2 cellular contexts compared by ENCODE assay signal in the genomic region with DNA sequence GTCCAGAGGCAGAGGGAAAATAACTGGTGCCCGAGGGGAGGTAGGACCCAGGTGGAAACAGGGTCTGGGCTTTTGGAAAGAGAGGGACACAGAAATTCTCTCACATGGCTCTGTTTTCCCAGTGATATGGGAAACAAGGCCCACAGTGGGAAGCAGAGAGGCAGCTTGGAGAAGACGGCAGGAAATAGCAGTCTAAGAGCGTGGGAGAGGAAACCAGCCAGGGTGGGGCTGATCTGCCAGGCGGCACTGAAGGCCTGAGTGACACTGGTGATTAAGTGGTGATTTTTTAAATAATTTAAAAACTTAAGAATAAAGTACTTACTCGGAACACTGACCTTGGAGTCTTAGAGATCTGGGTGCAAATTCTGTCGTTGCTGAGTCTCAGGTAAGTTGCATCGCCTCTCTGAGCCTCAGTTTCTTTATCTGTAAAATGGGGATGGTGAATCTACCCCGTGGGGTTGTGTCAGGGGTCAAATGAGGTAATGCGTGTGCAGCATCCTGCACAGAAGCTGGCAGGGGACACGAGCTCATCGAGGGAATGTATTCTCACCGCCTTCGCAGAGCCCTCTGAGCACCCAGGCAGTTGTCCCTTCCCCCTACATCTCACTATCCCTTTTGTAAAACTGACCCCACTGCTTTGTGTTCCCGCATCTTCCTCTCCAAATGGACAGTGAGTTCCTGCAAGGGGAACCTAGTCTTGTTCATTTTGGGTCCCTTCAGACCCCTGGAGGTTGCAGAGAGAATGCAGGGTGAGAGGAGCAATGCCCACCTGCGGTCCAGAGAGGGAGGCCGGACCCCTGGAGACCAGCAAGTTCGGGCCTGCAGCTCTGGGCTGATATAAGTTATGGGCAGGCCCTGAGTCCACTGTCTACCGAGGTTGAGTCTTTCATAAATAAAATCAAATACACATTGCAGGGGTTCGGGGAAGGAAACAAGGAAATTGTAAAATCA.
TF ChIP-seq lines count a peak whose summit lies in the region.

No MANE protein-coding gene starts in this region.

TF ChIP-seq in SK-N-SH, 30 proteins besides CTCF, POLR2A, EP300 and RAD21:
- no peak for TF ChIP-seq FOXM1 (IDR thresholded peaks at IDR 0.05; ENCODE audit: low read depth)
- TF ChIP-seq, protein P1, sequence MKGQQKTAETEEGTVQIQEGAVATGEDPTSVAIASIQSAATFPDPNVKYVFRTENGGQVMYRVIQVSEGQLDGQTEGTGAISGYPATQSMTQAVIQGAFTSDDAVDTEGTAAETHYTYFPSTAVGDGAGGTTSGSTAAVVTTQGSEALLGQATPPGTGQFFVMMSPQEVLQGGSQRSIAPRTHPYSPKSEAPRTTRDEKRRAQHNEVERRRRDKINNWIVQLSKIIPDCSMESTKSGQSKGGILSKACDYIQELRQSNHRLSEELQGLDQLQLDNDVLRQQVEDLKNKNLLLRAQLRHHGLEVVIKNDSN (IDR thresholded peaks at IDR 0.05; ENCODE audit: borderline replicate concordance, low read depth) = no peak
- no peak for TF ChIP-seq RCOR1 (IDR thresholded peaks at IDR 0.05; ENCODE audit: low read length)
- TF ChIP-seq JUND (IDR thresholded peaks at IDR 0.05) = no peak
- no peak for TF ChIP-seq RXRA (IDR thresholded peaks at IDR 0.05; ENCODE audit: borderline replicate concordance, low read depth)
- TF ChIP-seq, protein P2, sequence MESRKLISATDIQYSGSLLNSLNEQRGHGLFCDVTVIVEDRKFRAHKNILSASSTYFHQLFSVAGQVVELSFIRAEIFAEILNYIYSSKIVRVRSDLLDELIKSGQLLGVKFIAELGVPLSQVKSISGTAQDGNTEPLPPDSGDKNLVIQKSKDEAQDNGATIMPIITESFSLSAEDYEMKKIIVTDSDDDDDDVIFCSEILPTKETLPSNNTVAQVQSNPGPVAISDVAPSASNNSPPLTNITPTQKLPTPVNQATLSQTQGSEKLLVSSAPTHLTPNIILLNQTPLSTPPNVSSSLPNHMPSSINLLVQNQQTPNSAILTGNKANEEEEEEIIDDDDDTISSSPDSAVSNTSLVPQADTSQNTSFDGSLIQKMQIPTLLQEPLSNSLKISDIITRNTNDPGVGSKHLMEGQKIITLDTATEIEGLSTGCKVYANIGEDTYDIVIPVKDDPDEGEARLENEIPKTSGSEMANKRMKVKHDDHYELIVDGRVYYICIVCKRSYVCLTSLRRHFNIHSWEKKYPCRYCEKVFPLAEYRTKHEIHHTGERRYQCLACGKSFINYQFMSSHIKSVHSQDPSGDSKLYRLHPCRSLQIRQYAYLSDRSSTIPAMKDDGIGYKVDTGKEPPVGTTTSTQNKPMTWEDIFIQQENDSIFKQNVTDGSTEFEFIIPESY (IDR thresholded peaks at IDR 0.05; ENCODE audit: borderline replicate concordance, low read depth) = no peak
- TF ChIP-seq TEAD4 (IDR thresholded peaks at IDR 0.05; ENCODE audit: borderline replicate concordance, insufficient read depth) = no peak
- TF ChIP-seq, protein P3, sequence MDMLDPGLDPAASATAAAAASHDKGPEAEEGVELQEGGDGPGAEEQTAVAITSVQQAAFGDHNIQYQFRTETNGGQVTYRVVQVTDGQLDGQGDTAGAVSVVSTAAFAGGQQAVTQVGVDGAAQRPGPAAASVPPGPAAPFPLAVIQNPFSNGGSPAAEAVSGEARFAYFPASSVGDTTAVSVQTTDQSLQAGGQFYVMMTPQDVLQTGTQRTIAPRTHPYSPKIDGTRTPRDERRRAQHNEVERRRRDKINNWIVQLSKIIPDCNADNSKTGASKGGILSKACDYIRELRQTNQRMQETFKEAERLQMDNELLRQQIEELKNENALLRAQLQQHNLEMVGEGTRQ (IDR thresholded peaks at IDR 0.05; ENCODE audit: borderline replicate concordance, low read depth, low read length) = no peak
- TF ChIP-seq, protein P4, sequence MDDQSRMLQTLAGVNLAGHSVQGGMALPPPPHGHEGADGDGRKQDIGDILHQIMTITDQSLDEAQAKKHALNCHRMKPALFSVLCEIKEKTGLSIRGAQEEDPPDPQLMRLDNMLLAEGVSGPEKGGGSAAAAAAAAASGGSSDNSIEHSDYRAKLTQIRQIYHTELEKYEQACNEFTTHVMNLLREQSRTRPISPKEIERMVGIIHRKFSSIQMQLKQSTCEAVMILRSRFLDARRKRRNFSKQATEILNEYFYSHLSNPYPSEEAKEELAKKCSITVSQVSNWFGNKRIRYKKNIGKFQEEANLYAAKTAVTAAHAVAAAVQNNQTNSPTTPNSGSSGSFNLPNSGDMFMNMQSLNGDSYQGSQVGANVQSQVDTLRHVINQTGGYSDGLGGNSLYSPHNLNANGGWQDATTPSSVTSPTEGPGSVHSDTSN (IDR thresholded peaks at IDR 0.05) = no peak
- TF ChIP-seq, protein P5, sequence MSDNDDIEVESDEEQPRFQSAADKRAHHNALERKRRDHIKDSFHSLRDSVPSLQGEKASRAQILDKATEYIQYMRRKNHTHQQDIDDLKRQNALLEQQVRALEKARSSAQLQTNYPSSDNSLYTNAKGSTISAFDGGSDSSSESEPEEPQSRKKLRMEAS (IDR thresholded peaks at IDR 0.05; ENCODE audit: low read depth) = no peak
- TF ChIP-seq TAF1 (IDR thresholded peaks at IDR 0.05; ENCODE audit: borderline replicate concordance, low read depth, low read length) = no peak
- TF ChIP-seq SMC3 (IDR thresholded peaks at IDR 0.05; ENCODE audit: low read depth, low read length) = no peak
- TF ChIP-seq, protein P6, sequence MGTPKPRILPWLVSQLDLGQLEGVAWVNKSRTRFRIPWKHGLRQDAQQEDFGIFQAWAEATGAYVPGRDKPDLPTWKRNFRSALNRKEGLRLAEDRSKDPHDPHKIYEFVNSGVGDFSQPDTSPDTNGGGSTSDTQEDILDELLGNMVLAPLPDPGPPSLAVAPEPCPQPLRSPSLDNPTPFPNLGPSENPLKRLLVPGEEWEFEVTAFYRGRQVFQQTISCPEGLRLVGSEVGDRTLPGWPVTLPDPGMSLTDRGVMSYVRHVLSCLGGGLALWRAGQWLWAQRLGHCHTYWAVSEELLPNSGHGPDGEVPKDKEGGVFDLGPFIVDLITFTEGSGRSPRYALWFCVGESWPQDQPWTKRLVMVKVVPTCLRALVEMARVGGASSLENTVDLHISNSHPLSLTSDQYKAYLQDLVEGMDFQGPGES (IDR thresholded peaks at IDR 0.05; ENCODE audit: low read depth, low read length) = no peak
- TF ChIP-seq FOSL2 (IDR thresholded peaks at IDR 0.05; ENCODE audit: borderline replicate concordance, low read depth) = no peak
- no peak for TF ChIP-seq RFX5 (IDR thresholded peaks at IDR 0.05; ENCODE audit: low read length)
- TF ChIP-seq GATA2 (CRISPR knock-in tag; IDR thresholded peaks at IDR 0.05) = no peak
- TF ChIP-seq CHD2 (IDR thresholded peaks at IDR 0.05; ENCODE audit: low read length, partially characterized antibody) = no peak

TF ChIP-seq in SK-N-SH treated with all-trans-retinoic acid at 6 μM for 48 hours, 23 proteins besides CTCF, POLR2A, EP300 and RAD21:
- TF ChIP-seq SNAI2 (CRISPR knock-in tag; IDR thresholded peaks at IDR 0.05) = no peak
- no peak for TF ChIP-seq CSDC2 (CRISPR knock-in tag; IDR thresholded peaks at IDR 0.05)
